Comparison of ENCODE assay signal across 9 cellular contexts in genomic region chr5:21817668-21818419, GRCh38.
DNase-seq lines count a peak whose midpoint lies in the region; ATAC-seq, FAIRE-seq and TF ChIP-seq lines count a peak whose summit lies in the region.
"Had no signal": no experiment of that assay in that cellular context is flagged by ENCODE, and none has a peak within 500 bp of the region (broad histone marks: within the 10 kb centered on the region; RNA-seq: fewer than 3 reads in every experiment).

No MANE protein-coding gene starts in this region.

- peak overlapping the region; percentile 77 for H3K27ac ChIP-seq in SK-N-MC
- no peak overlapping the region for H3K27ac ChIP-seq in kidney (ENCODE audit: low read depth in 2 of 2, low read length in 2 of 2)
- H3K27ac ChIP-seq: epithelial cell of prostate had no signal

- H3K4me1 ChIP-seq in kidney (ENCODE audit: control insufficient read depth in 1 of 2, insufficient read depth in 1 of 2, low read depth in 1 of 2, low read length in 2 of 2): no peaks in the 10 kb centered on the region

- peak overlapping the region; percentile 25 for H3K9ac ChIP-seq in SK-N-MC (ENCODE audit: insufficient read length)
- no peak overlapping the region for H3K9ac ChIP-seq in kidney (ENCODE audit: low read length in 2 of 2)

- TF ChIP-seq CTCF in BJ (IDR thresholded peaks at IDR 0.05; ENCODE audit: insufficient read depth, low read depth, low read length): 0 out of 2 replicates have a peak, but pooled peaks have one; percentile 9
- TF ChIP-seq CTCF in kidney (IDR thresholded peaks at IDR 0.05; ENCODE audit: borderline replicate concordance, extremely low read depth, insufficient read depth): no peak

- ATAC-seq in HG02885 (IDR thresholded peaks at IDR 0.05; ENCODE audit: poor library complexity, unreplicated experiment): peak; percentile 55

- H3K36me3 ChIP-seq in BJ (ENCODE audit: control insufficient read depth, insufficient read depth, low read length) (no peaks in the 10 kb centered on the region), SK-N-MC (ENCODE audit: insufficient read depth, low read length) (no peaks in the 10 kb centered on the region), kidney (ENCODE audit: control insufficient read depth in 1 of 2, insufficient read depth in 2 of 2, low read length in 2 of 2) (no peaks in the 10 kb centered on the region)

- no peak overlapping the region for H3K4me3 ChIP-seq in BJ (ENCODE audit: low read depth, low read length)
- H3K4me3 ChIP-seq in SK-N-MC: peak overlapping the region; percentile 41
- H3K4me3 ChIP-seq in kidney (ENCODE audit: low read length in 2 of 2): no peak overlapping the region

- POLR2A ChIA-PET in BJ (lab: Charles Lee): no interaction called here

- DNase-seq in BJ (ENCODE audit: low read depth) (no peak), SK-N-MC (ENCODE audit: low read depth, low spot score) (no peak), kidney (no peak), SK-N-DZ (ENCODE audit: low spot score) (no peak), NK-92 (lab: John Stamatoyannopoulos, UW; ENCODE audit: unreplicated experiment) (no peak), islet precursor cell (no peak), cortex of kidney (lab: John Stamatoyannopoulos, UW) (no peak)

- no peaks in the 10 kb centered on the region for H3K9me3 ChIP-seq in SK-N-MC (ENCODE audit: low read depth, low read length)
- no peaks in the 10 kb centered on the region for H3K9me3 ChIP-seq in kidney (ENCODE audit: control insufficient read depth in 1 of 2, low read length in 2 of 2)

- no peaks in the 10 kb centered on the region for H3K27me3 ChIP-seq in BJ (ENCODE audit: control insufficient read depth, insufficient read depth, low read length)

- CTCF ChIA-PET in BJ (lab: Yijun Ruan, JAX): no interaction called here

- FAIRE-seq in kidney (lab: Jason Lieb, UNC): peak; percentile 71

- intact Hi-C loops in kidney (cut with DNase I): no loop called here
